ENCODE assay signal across 18 cellular contexts in the genomic region with DNA sequence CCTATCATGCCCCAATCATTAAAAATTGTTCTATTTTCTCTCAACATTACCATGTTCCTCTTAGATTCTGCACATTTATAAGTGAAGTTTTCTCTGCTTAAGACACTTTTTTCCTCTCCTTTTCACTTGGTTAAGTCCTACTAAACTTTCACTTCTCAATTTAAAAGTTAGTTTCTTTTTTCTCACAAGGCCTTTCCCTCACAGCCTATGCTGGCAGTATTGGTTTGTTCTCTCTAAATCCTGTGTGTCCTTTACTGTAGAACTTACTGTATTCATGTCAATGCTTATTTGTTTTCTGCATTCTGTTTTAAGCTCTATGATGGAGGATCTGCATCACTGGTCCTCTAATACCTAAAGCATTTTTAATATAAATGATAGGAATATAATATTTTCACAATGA.
DNase-seq lines count a peak whose midpoint lies in the region; ATAC-seq, FAIRE-seq and TF ChIP-seq lines count a peak whose summit lies in the region.
"Had no signal": no experiment of that assay in that cellular context is flagged by ENCODE, and none has a peak within 500 bp of the region (broad histone marks: within the 10 kb centered on the region; RNA-seq: fewer than 3 reads in every experiment).

No MANE protein-coding gene starts in this region.

- H3K23ac ChIP-seq in H1 (ENCODE audit: insufficient read length): no peak overlapping the region

- no peaks in the 10 kb centered on the region for H3K36me3 ChIP-seq in H1 (ENCODE audit: control insufficient read depth in 2 of 4, insufficient read depth in 4 of 4, low read length in 3 of 4)
- H3K36me3 ChIP-seq: BLaER1, HAP-1 had no signal

- H2BK20ac ChIP-seq in H1 (ENCODE audit: low read length): no peak overlapping the region

- FAIRE-seq in H1 (lab: Jason Lieb, UNC): no peak
- FAIRE-seq: A549, HTR-8/SVneo had no signal

- peak; percentile 8 for DNase-seq in SIG-M5 treated with dmso at 0.1 percent for 504 hours (lab: John Stamatoyannopoulos, UW; ENCODE audit: unreplicated experiment)
- DNase-seq in SIG-M5 (lab: John Stamatoyannopoulos, UW): no peak
- peak; percentile 18 for DNase-seq in OCI-M1 (lab: John Stamatoyannopoulos, UW)
- DNase-seq in H1 (ENCODE audit: low read depth in 1 of 2, low spot score in 2 of 2): no peak
- no peak for DNase-seq in activated CD4-positive, alpha-beta T cell treated with anti-CD3 and anti-CD28 coated beads, Interleukin-2, amount 50 U/mL, for 48 hours
- no peak for DNase-seq in effector CD8-positive, alpha-beta T cell (lab: John Stamatoyannopoulos, UW)
- DNase-seq: AML-193; CD4-positive, alpha-beta memory T cell; DMS153; DMS79; GDM1; IMR-90 had no signal

- CTCF ChIA-PET in H1 (lab: Charles Lee; ENCODE audit: partially characterized antibody): no interaction called here

- peaks cover 0 to 1% (median 0%) of the 10 kb centered on the region in 4 experiments; a peak in 1 of 7 replicates for H3K27me3 ChIP-seq in H1 (replicated peaks in 1 of 4; ENCODE audit: control insufficient read depth in 3 of 4, extremely low read depth in 1 of 4, insufficient read depth in 3 of 4, low read length in 3 of 4)
- H3K27me3 ChIP-seq: BLaER1 had no signal

- no peak overlapping the region for H3K18ac ChIP-seq in H1 (ENCODE audit: extremely low read depth, low read length)

- H2AK5ac ChIP-seq in H1 (ENCODE audit: low read depth, low read length): no peak overlapping the region

- POLR2A ChIA-PET in H1 (lab: Charles Lee; ENCODE audit: partially characterized antibody): no interaction called here

- no peak for TF ChIP-seq POLR2A in H1 (IDR thresholded peaks at IDR 0.05; ENCODE audit: control extremely low read depth in 1 of 2, low read depth in 2 of 2, low read length in 2 of 2)

- peak overlapping the region; percentile 59 for H3K56ac ChIP-seq in H1 (replicated peaks; ENCODE audit: insufficient read length, low read depth, low read length)

- H3K27ac ChIP-seq in H1 (ENCODE audit: low read depth, low read length): no peak overlapping the region
- H3K27ac ChIP-seq: 22Rv1, A549, BLaER1 had no signal

- no peak overlapping the region for H4K91ac ChIP-seq in H1 (replicated peaks; ENCODE audit: insufficient read length, low read length)

- H2BK5ac ChIP-seq in H1 (ENCODE audit: low read depth, low read length): no peak overlapping the region

- H3K9ac ChIP-seq in H1 (replicated peaks in 1 of 4; ENCODE audit: extremely low read depth in 1 of 4, low read depth in 3 of 4, low read length in 3 of 4): no peak overlapping the region
- H3K9ac ChIP-seq: BLaER1 had no signal

- TF ChIP-seq EP300 in H1 (IDR thresholded peaks at IDR 0.05; ENCODE audit: borderline replicate concordance in 1 of 2, low read depth in 2 of 2, low read length in 2 of 2): no peak

- H4K5ac ChIP-seq in H1 (ENCODE audit: insufficient read length, low read depth, low read length): no peak overlapping the region

- no peak overlapping the region for H4K8ac ChIP-seq in H1 (ENCODE audit: extremely low read depth, insufficient read depth, low read length)

- H3K4ac ChIP-seq in H1 (replicated peaks; ENCODE audit: insufficient read length, low read depth, low read length): no peak overlapping the region

- no peaks in the 10 kb centered on the region for H4K20me1 ChIP-seq in H1 (replicated peaks in 1 of 2; ENCODE audit: control insufficient read depth in 1 of 2, insufficient read depth in 2 of 2, low read length in 2 of 2)
- H4K20me1 ChIP-seq: BLaER1 had no signal

- no peak overlapping the region for H2AFZ ChIP-seq in H1 (ENCODE audit: low read length)

- no peaks in the 10 kb centered on the region for H3K79me2 ChIP-seq in H1 (ENCODE audit: control insufficient read depth in 1 of 2, insufficient read depth in 2 of 2, low read length in 2 of 2)

- H3K4me1 ChIP-seq in H1 (replicated peaks in 1 of 4; ENCODE audit: control insufficient read depth in 3 of 4, insufficient read depth in 4 of 4, low read length in 3 of 4): no peaks in the 10 kb centered on the region
- H3K4me1 ChIP-seq: A549, BLaER1, HAP-1 had no signal

- H2BK120ac ChIP-seq in H1 (replicated peaks; ENCODE audit: low read depth, low read length): no peak overlapping the region

- H3K14ac ChIP-seq in H1 (ENCODE audit: insufficient read length): no peak overlapping the region

- H3K23me2 ChIP-seq in H1 (ENCODE audit: low read depth, low read length): no peaks in the 10 kb centered on the region

- H3K4me3 ChIP-seq in H1 (ENCODE audit: extremely low read depth in 1 of 4, insufficient read depth in 2 of 4, low read depth in 3 of 4, low read length in 4 of 4): no peak overlapping the region
- H3K4me3 ChIP-seq: A549, BLaER1, HAP-1 had no signal

- H3K4me2 ChIP-seq in H1 (ENCODE audit: insufficient read depth in 1 of 2, low read depth in 2 of 2, low read length in 2 of 2): no peak overlapping the region
- H3K4me2 ChIP-seq: A549, BLaER1 had no signal

- no peaks in the 10 kb centered on the region for H3K9me3 ChIP-seq in H1 (ENCODE audit: insufficient read depth in 2 of 2, low read depth in 1 of 2, low read length in 1 of 2)
- H3K9me3 ChIP-seq: A549, BLaER1, HAP-1 had no signal

- no peak overlapping the region for H2BK12ac ChIP-seq in H1 (ENCODE audit: low read depth, low read length)

- ATAC-seq in HG03457 (IDR thresholded peaks at IDR 0.05; ENCODE audit: unreplicated experiment): no peak
- ATAC-seq: A549 had no signal

- H2BK15ac ChIP-seq in H1 (ENCODE audit: low read length): no peak overlapping the region

- no peaks in the 10 kb centered on the region for H3K79me1 ChIP-seq in H1 (ENCODE audit: low read depth, low read length)

- no peak for TF ChIP-seq RAD21 in H1 (IDR thresholded peaks at IDR 0.05 in 1 of 2, conservative IDR thresholded peaks at IDR 0.05 in 1 of 2; ENCODE audit: low read depth in 2 of 2, low read length in 2 of 2)

- no peak for TF ChIP-seq CTCF in H1 (IDR thresholded peaks at IDR 0.05; ENCODE audit: control extremely low read depth in 1 of 3, insufficient read depth in 1 of 3, low read depth in 1 of 3, low read length in 3 of 3)

TF ChIP-seq in H1, 55 proteins besides CTCF, POLR2A, EP300 and RAD21:
- TF ChIP-seq TAF7 (optimal IDR thresholded peaks at IDR 0.05; ENCODE audit: borderline replicate concordance, low read depth, low read length) (no peak), JUN (IDR thresholded peaks at IDR 0.05; ENCODE audit: low read depth, low read length) (no peak), MAFK (IDR thresholded peaks at IDR 0.05; ENCODE audit: low read depth, low read length) (no peak), RXRA (IDR thresholded peaks at IDR 0.05; ENCODE audit: insufficient read depth, low read depth, low read length) (no peak), BCL11A (IDR thresholded peaks at IDR 0.05; ENCODE audit: low read depth in 2 of 2, low read length in 2 of 2) (no peak), MAX (IDR thresholded peaks at IDR 0.05) (no peak), SUZ12 (IDR thresholded peaks at IDR 0.05; ENCODE audit: low read length) (no peak), POLR2AphosphoS5 (IDR thresholded peaks at IDR 0.05; ENCODE audit: low read depth, low read length) (no peak), RBBP5 (IDR thresholded peaks at IDR 0.05; ENCODE audit: borderline replicate concordance, low read depth, low read length) (no peak), RNF2 (IDR thresholded peaks at IDR 0.05; ENCODE audit: borderline replicate concordance, low read depth, low read length, missing control alignments, poor library complexity, severe bottlenecking) (no peak), KDM1A (IDR thresholded peaks at IDR 0.05; ENCODE audit: borderline replicate concordance, low read length) (no peak), CBX8 (IDR thresholded peaks at IDR 0.05; ENCODE audit: borderline replicate concordance, low read depth, low read length) (no peak), PHF8 (conservative IDR thresholded peaks at IDR 0.05; ENCODE audit: low read depth, low read length) (no peak), CBX5 (IDR thresholded peaks at IDR 0.05; ENCODE audit: low read depth, low read length) (no peak), SP4 (IDR thresholded peaks at IDR 0.05; ENCODE audit: low read length) (no peak)

Comparison
In these comparisons a context has a peak if more than half of its experiments do, and no peak if none do; other contexts are left out.
1. DNase-seq: peak in SIG-M5 treated with dmso at 0.1 percent for 504 hours (single experiment) and OCI-M1 (single experiment); none in SIG-M5 (single experiment), H1 (0 of 2), activated CD4-positive, alpha-beta T cell treated with anti-CD3 and anti-CD28 coated beads, Interleukin-2, amount 50 U/mL, for 48 hours (0 of 2) and effector CD8-positive, alpha-beta T cell (single experiment).